Comparison of ENCODE assay signal across 8 cellular contexts in the genomic region with DNA sequence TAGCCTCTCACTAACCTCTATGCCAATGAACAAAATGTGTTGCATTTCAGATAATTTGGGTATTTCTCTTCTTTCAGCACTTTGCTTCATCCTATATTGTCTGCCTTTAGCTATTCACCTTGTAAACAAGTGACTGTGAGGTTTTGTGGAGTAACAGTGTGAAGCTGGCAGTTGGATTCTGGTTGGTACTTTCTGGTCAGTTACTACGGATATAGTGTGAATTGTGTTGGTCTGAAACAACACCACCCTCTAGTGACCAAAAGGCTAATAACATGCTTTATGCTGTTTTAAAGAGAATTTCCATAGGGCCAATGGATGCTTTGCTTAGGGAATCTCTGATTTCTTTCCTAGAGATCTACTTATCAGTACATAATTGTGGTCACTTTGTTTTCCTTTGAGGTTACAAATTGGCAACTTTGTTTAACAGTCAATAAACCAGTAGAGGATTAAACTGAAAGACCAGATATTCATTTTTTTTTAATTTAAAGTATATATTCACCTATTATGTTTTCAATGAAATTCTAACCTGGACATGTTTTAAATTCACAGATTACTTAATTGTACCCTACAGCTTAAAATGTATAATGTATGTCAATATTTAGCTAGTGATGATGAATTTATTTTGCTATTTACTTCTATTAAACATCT. TPM values are rescaled to one million over a fixed set of nuclear protein-coding genes. Genes with fewer than 3 reads are reported as not detected.
DNase-seq lines count a peak whose midpoint lies in the region; ATAC-seq and TF ChIP-seq lines count a peak whose summit lies in the region.

No MANE protein-coding gene starts in this region.

- H3K9me3 Mint-ChIP-seq in Calu3 (ENCODE audit: low read depth, unreplicated experiment) (no peaks in the 10 kb centered on the region), progenitor cell of endocrine pancreas (ENCODE audit: low read depth) (no peaks in the 10 kb centered on the region)

- H3K27me3 ChIP-seq in WERI-Rb-1 (ENCODE audit: insufficient read depth, low read depth, severe bottlenecking): peaks cover 15% of the 10 kb centered on the region

- H3K4me3 Mint-ChIP-seq in Calu3 (ENCODE audit: low read depth, unreplicated experiment) (no peak overlapping the region), progenitor cell of endocrine pancreas (ENCODE audit: low read depth) (no peak overlapping the region)

- TF ChIP-seq CTCF in Calu3 (IDR thresholded peaks at IDR 0.05; ENCODE audit: unreplicated experiment) (peak; percentile 39), WERI-Rb-1 (IDR thresholded peaks at IDR 0.05; ENCODE audit: low read depth, low read length) (peak; percentile 62), progenitor cell of endocrine pancreas (IDR thresholded peaks at IDR 0.05; ENCODE audit: unreplicated experiment) (peak; percentile 87)

- no peak overlapping the region for H3K4me3 ChIP-seq in WERI-Rb-1 (ENCODE audit: low read depth, low read length)

- no peaks in the 10 kb centered on the region for H3K36me3 ChIP-seq in WERI-Rb-1

- peaks cover 48% of the 10 kb centered on the region for H3K27me3 Mint-ChIP-seq in Calu3 (ENCODE audit: unreplicated experiment)
- H3K27me3 Mint-ChIP-seq in progenitor cell of endocrine pancreas: peaks cover 51% of the 10 kb centered on the region

- H3K36me3 Mint-ChIP-seq in Calu3 (ENCODE audit: insufficient read depth, unreplicated experiment) (peaks cover 2% of the 10 kb centered on the region), progenitor cell of endocrine pancreas (ENCODE audit: insufficient read depth) (no peaks in the 10 kb centered on the region)

- no peaks in the 10 kb centered on the region for H3K9me3 ChIP-seq in WERI-Rb-1 (ENCODE audit: severe bottlenecking)

- peak; percentile 46 for DNase-seq in Calu3
- DNase-seq in GM19240 (ENCODE audit: insufficient read length, low spot score): peak; percentile 27
- DNase-seq in NCI-H2171 (lab: John Stamatoyannopoulos, UW): peak; percentile 4
- DNase-seq in WERI-Rb-1: no peak
- peak; percentile 68 for DNase-seq in glomerular visceral epithelial cell (ENCODE audit: extremely low spot score)
- DNase-seq in progenitor cell of endocrine pancreas (ENCODE audit: low spot score, unreplicated experiment): peak; percentile 20
- DNase-seq in activated CD4-positive, CD25-positive, alpha-beta regulatory T cell (lab: John Stamatoyannopoulos, UW): no peak

- no peak overlapping the region for H3K27ac Mint-ChIP-seq in Calu3 (ENCODE audit: unreplicated experiment)
- H3K27ac Mint-ChIP-seq in progenitor cell of endocrine pancreas: no peak overlapping the region

- BruUV-seq in Calu3 (replicated peaks; lab: Mats Ljungman, UMichigan): no TSS peak

- H3K4me1 Mint-ChIP-seq in Calu3 (ENCODE audit: low read depth, unreplicated experiment) (no peaks in the 10 kb centered on the region), progenitor cell of endocrine pancreas (ENCODE audit: low read depth) (peaks cover 3% of the 10 kb centered on the region)

- CTCF ChIA-PET in Calu3 (lab: Charles Lee): no interaction called here

- intact Hi-C loops in Calu3 (cut with micrococcal nuclease; ENCODE audit: unreplicated experiment): loop anchor here (1.0 to 10.0 kb wide), 5 partner anchors 305 to 915 kb away; no protein-coding TSS in a partner anchor

- no peak overlapping the region for H3K27ac ChIP-seq in WERI-Rb-1

- ATAC-seq in HG03175 (IDR thresholded peaks at IDR 0.05; ENCODE audit: unreplicated experiment): peak; percentile 65

RNA-seq across cellular contexts. Expression of a gene that starts 2.5 kb away (rescaled TPM):
- total RNA-seq in Calu3 (2022) (0.09 and 0.10 TPM in 2 replicates), progenitor cell of endocrine pancreas (3.0 and 3.1 TPM in 2 replicates)

RNA-seq across cellular contexts. Expression of a gene that starts 30.8 kb away (rescaled TPM):
- total RNA-seq in Calu3 (2022): 78.4 and 78.7 TPM in 2 replicates
- 106 and 115 TPM in 2 replicates for total RNA-seq in progenitor cell of endocrine pancreas

Comparison
In these comparisons a context has a peak if more than half of its experiments do, and no peak if none do; other contexts are left out.
1. DNase-seq: peak in Calu3 (single experiment), GM19240 (single experiment), NCI-H2171 (single experiment), glomerular visceral epithelial cell (single experiment) and progenitor cell of endocrine pancreas (single experiment); none in WERI-Rb-1 (single experiment) and activated CD4-positive, CD25-positive, alpha-beta regulatory T cell (0 of 4).
2. Peak in every context shown above with its lines, with median percentiles within 50 percentile points of each other: CTCF ChIP-seq.